In the genomic region with DNA sequence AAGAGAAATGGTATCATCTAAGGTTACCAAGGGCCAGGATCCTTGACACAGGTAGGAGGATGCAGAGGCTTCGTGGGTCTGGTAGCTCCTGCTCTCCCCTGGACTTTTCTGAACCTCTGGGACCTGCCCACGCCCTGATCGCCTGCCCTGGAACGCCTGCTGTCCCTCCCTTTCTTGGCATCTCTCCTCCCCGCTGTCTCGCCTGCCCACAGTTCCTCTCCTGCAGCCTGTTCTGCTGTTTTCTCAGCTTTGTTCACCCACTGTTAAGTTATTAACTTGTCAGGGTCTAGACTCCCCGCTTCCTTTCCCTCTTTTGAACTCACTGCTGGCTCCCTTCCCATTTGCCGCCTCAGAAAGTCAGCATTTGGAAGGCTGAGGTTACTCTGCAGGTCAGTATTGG, we compare ENCODE assay signal across 18 cellular contexts. TPM values are rescaled to one million over a fixed set of nuclear protein-coding genes. Genes with fewer than 3 reads are reported as not detected.
DNase-seq lines count a peak whose midpoint lies in the region; ATAC-seq, FAIRE-seq and TF ChIP-seq lines count a peak whose summit lies in the region.
"Had no signal": no experiment of that assay in that cellular context is flagged by ENCODE, and none has a peak within 500 bp of the region (broad histone marks: within the 10 kb centered on the region; RNA-seq: fewer than 3 reads in every experiment).

No MANE protein-coding gene starts in this region.

- intact Hi-C loops in MCF 10A (cut with micrococcal nuclease): no loop called here
- intact Hi-C loops in breast epithelium (cut with DNase I; ENCODE audit: low total_unique reads): no loop called here
- intact Hi-C loops in upper lobe of right lung (cut with DNase I): no loop called here

- H3K9me3 ChIP-seq in breast epithelium (no peaks in the 10 kb centered on the region), H1 (ENCODE audit: insufficient read depth in 2 of 2, low read depth in 1 of 2, low read length in 1 of 2) (no peaks in the 10 kb centered on the region), upper lobe of right lung (no peaks in the 10 kb centered on the region)

- FAIRE-seq in H1 (lab: Jason Lieb, UNC): no peak

- WGBS in H1 (ENCODE audit: extremely low coverage in 1 of 2, insufficient coverage in 1 of 2, insufficient read length in 1 of 2, insufficient replicate concordance in 2 of 2, low coverage in 1 of 2, low lambda C conversion rate in 2 of 2, missing lambda C conversion rate in 1 of 2), 2 experiments: 90% methylated on average over 8 of the region's 8 CpGs; no CpG with 5 or more reads in 1 of the 2 experiments

- no peak overlapping the region for H2BK12ac ChIP-seq in H1 (ENCODE audit: low read depth, low read length)

- TF ChIP-seq CTCF in MCF 10A (IDR thresholded peaks at IDR 0.05; ENCODE audit: unreplicated experiment) (no peak), breast epithelium (IDR thresholded peaks at IDR 0.05) (no peak), H1 (IDR thresholded peaks at IDR 0.05; ENCODE audit: control extremely low read depth in 1 of 3, insufficient read depth in 1 of 3, low read depth in 1 of 3, low read length in 3 of 3) (no peak), nephron (IDR thresholded peaks at IDR 0.05; ENCODE audit: unreplicated experiment in 3 of 3) (no peak), upper lobe of right lung (IDR thresholded peaks at IDR 0.05) (no peak), chondrocyte (IDR thresholded peaks at IDR 0.05) (no peak)

- H4K5ac ChIP-seq in H1 (ENCODE audit: insufficient read length, low read depth, low read length): no peak overlapping the region

- no peaks in the 10 kb centered on the region for H3K79me2 ChIP-seq in H1 (ENCODE audit: control insufficient read depth in 1 of 2, insufficient read depth in 2 of 2, low read length in 2 of 2)

- H4K8ac ChIP-seq in H1 (ENCODE audit: extremely low read depth, insufficient read depth, low read length): no peak overlapping the region

- H2AFZ ChIP-seq in H1 (ENCODE audit: low read length): no peak overlapping the region

- no peak overlapping the region for H3K4me3 ChIP-seq in breast epithelium
- no peak overlapping the region for H3K4me3 ChIP-seq in H1 (ENCODE audit: extremely low read depth in 1 of 4, insufficient read depth in 2 of 4, low read depth in 3 of 4, low read length in 4 of 4)
- H3K4me3 ChIP-seq in upper lobe of right lung: no peak overlapping the region

- H3K4ac ChIP-seq in H1 (replicated peaks; ENCODE audit: insufficient read length, low read depth, low read length): no peak overlapping the region

- no peak for TF ChIP-seq EP300 in H1 (IDR thresholded peaks at IDR 0.05; ENCODE audit: borderline replicate concordance in 1 of 2, low read depth in 2 of 2, low read length in 2 of 2)

- H3K18ac ChIP-seq in H1 (ENCODE audit: extremely low read depth, low read length): no peak overlapping the region

- no peak overlapping the region for H3K23ac ChIP-seq in H1 (ENCODE audit: insufficient read length)

- H2BK5ac ChIP-seq in H1 (ENCODE audit: low read depth, low read length): no peak overlapping the region

- no peak overlapping the region for H4K91ac ChIP-seq in H1 (replicated peaks; ENCODE audit: insufficient read length, low read length)

- H3K56ac ChIP-seq in H1 (replicated peaks; ENCODE audit: insufficient read length, low read depth, low read length): no peak overlapping the region

- H3K27ac Mint-ChIP-seq in MCF 10A (ENCODE audit: low read depth, unreplicated experiment): peak overlapping the region; percentile 1
- H3K27ac Mint-ChIP-seq in nephron: peak overlapping the region; percentile 73 to 94 (median 89)
- no peak overlapping the region for H3K27ac Mint-ChIP-seq in chondrocyte (ENCODE audit: unreplicated experiment)

- no peaks in the 10 kb centered on the region for H3K79me1 ChIP-seq in H1 (ENCODE audit: low read depth, low read length)

- ATAC-seq in upper lobe of right lung: peak; percentile 76

- DNase-seq in MCF 10A (ENCODE audit: unreplicated experiment): peak; percentile 4
- DNase-seq in breast epithelium (ENCODE audit: low spot score in 2 of 2): no peak
- no peak for DNase-seq in H1 (ENCODE audit: low read depth in 1 of 2, low spot score in 2 of 2)
- DNase-seq in upper lobe of right lung: no peak
- no peak for DNase-seq in chondrocyte (ENCODE audit: low spot score)
- DNase-seq in mucosa of gallbladder (ENCODE audit: low spot score): no peak
- DNase-seq in GDM1 (lab: John Stamatoyannopoulos, UW): no peak
- DNase-seq: activated CD4-positive, CD25-positive, alpha-beta regulatory T cell treated with anti-CD3 and anti-CD28 coated beads, Interleukin-2, amount 50 U/mL, for 72 hours; activated T-cell treated with anti-CD3 and anti-CD28 coated beads, Interleukin-2, amount 50 U/mL, for 1 hour; amniotic stem cell; effector CD4-positive, alpha-beta T cell; NCI-H1092 treated with DMSO at 0.1 percent for 48 hours; NCI-H345; stimulated activated naive CD4-positive, alpha-beta T cell; SW 1271 had no signal

- H3K9ac ChIP-seq in H1 (replicated peaks in 1 of 4; ENCODE audit: extremely low read depth in 1 of 4, low read depth in 3 of 4, low read length in 3 of 4): no peak overlapping the region; a peak in 1 of 7 replicates

- H3K9me3 Mint-ChIP-seq in MCF 10A (ENCODE audit: unreplicated experiment) (no peaks in the 10 kb centered on the region), nephron (no peaks in the 10 kb centered on the region), chondrocyte (ENCODE audit: low read depth) (no peaks in the 10 kb centered on the region)

- no TSS peak for BruUV-seq in MCF 10A (replicated peaks; lab: Mats Ljungman, UMichigan)

- peaks cover 19% of the 10 kb centered on the region for H3K4me1 Mint-ChIP-seq in MCF 10A (ENCODE audit: insufficient read depth, unreplicated experiment)
- peaks cover 75% of the 10 kb centered on the region for H3K4me1 Mint-ChIP-seq in nephron
- H3K4me1 Mint-ChIP-seq in chondrocyte (ENCODE audit: low read depth): peaks cover 36% of the 10 kb centered on the region

- H3K36me3 Mint-ChIP-seq in MCF 10A (ENCODE audit: insufficient read depth, unreplicated experiment) (no peaks in the 10 kb centered on the region), nephron (ENCODE audit: low read depth) (peaks cover 1% of the 10 kb centered on the region), chondrocyte (ENCODE audit: low read depth) (peaks cover 3% of the 10 kb centered on the region)

- 0 out of 2 replicates have a peak overlapping the region, but pooled peaks have one; percentile 61 for H2BK15ac ChIP-seq in H1 (ENCODE audit: low read length)

- CTCF ChIA-PET in MCF 10A (lab: Yijun Ruan, JAX): no interaction called here
- CTCF ChIA-PET in H1 (lab: Charles Lee; ENCODE audit: partially characterized antibody): interaction anchor here (0.9 to 1.6 kb wide), 5 partner anchors 11 to 151 kb away, joined by 3 to 4 read pairs (median 3); no protein-coding TSS in a partner anchor

- no peak overlapping the region for H3K14ac ChIP-seq in H1 (ENCODE audit: insufficient read length)

- no peak for TF ChIP-seq RAD21 in H1 (IDR thresholded peaks at IDR 0.05 in 1 of 2, conservative IDR thresholded peaks at IDR 0.05 in 1 of 2; ENCODE audit: low read depth in 2 of 2, low read length in 2 of 2)

- H4K20me1 ChIP-seq in H1 (replicated peaks in 1 of 2; ENCODE audit: control insufficient read depth in 1 of 2, insufficient read depth in 2 of 2, low read length in 2 of 2): no peaks in the 10 kb centered on the region

- H3K4me2 ChIP-seq in H1 (ENCODE audit: insufficient read depth in 1 of 2, low read depth in 2 of 2, low read length in 2 of 2): no peak overlapping the region

- H2BK120ac ChIP-seq in H1 (replicated peaks; ENCODE audit: low read depth, low read length): no peak overlapping the region

- H3K23me2 ChIP-seq in H1 (ENCODE audit: low read depth, low read length): no peaks in the 10 kb centered on the region

- POLR2A ChIA-PET in MCF 10A (lab: Yijun Ruan, JAX): no interaction called here
- POLR2A ChIA-PET in H1 (lab: Charles Lee; ENCODE audit: partially characterized antibody): interaction anchor here (1.3 to 1.9 kb wide), 3 partner anchors 10 to 42 kb away, joined by 4 to 8 read pairs (median 5); no protein-coding TSS in a partner anchor

- no peaks in the 10 kb centered on the region for H3K4me1 ChIP-seq in breast epithelium
- H3K4me1 ChIP-seq in H1 (replicated peaks in 1 of 4; ENCODE audit: control insufficient read depth in 3 of 4, insufficient read depth in 4 of 4, low read length in 3 of 4): peaks cover 0 to 5% (median 2%) of the 10 kb centered on the region in 4 experiments; a peak in 3 of 7 replicates
- H3K4me1 ChIP-seq in upper lobe of right lung: peaks cover 8% of the 10 kb centered on the region

- TF ChIP-seq POLR2A in breast epithelium (IDR thresholded peaks at IDR 0.05) (no peak), H1 (IDR thresholded peaks at IDR 0.05; ENCODE audit: control extremely low read depth in 1 of 2, low read depth in 2 of 2, low read length in 2 of 2) (no peak)

- no peak overlapping the region for H2AK5ac ChIP-seq in H1 (ENCODE audit: low read depth, low read length)

- no peaks in the 10 kb centered on the region for H3K27me3 ChIP-seq in breast epithelium
- H3K27me3 ChIP-seq in H1 (replicated peaks in 1 of 4; ENCODE audit: control insufficient read depth in 3 of 4, extremely low read depth in 1 of 4, insufficient read depth in 3 of 4, low read length in 3 of 4): no peaks in the 10 kb centered on the region
- H3K27me3 ChIP-seq in upper lobe of right lung: no peaks in the 10 kb centered on the region

- H3K36me3 ChIP-seq in breast epithelium (no peaks in the 10 kb centered on the region), H1 (ENCODE audit: control insufficient read depth in 2 of 4, insufficient read depth in 4 of 4, low read length in 3 of 4) (no peaks in the 10 kb centered on the region), upper lobe of right lung (no peaks in the 10 kb centered on the region)

- H3K4me3 Mint-ChIP-seq in MCF 10A (ENCODE audit: unreplicated experiment): no peak overlapping the region
- peak overlapping the region in 1 of 3 experiments; percentile 34 for H3K4me3 Mint-ChIP-seq in nephron
- no peak overlapping the region for H3K4me3 Mint-ChIP-seq in chondrocyte (ENCODE audit: unreplicated experiment)

- no peak overlapping the region for H2BK20ac ChIP-seq in H1 (ENCODE audit: low read length)

- H3K27ac ChIP-seq in breast epithelium: no peak overlapping the region
- H3K27ac ChIP-seq in H1 (ENCODE audit: low read depth, low read length): no peak overlapping the region
- H3K27ac ChIP-seq in upper lobe of right lung: no peak overlapping the region

- H3K27me3 Mint-ChIP-seq in MCF 10A (ENCODE audit: insufficient read depth, unreplicated experiment) (no peaks in the 10 kb centered on the region), nephron (ENCODE audit: low read depth) (peaks cover 10% of the 10 kb centered on the region), chondrocyte (ENCODE audit: low read depth) (no peaks in the 10 kb centered on the region)

RNA-seq across cellular contexts. Expression of gene SERP2, which starts 19.8 kb away (rescaled TPM):
- total RNA-seq in MCF 10A (2022) (not detected in 2 replicates), breast epithelium (1 to 10 TPM; 2.6 to 6.9 (median 6.4) TPM), upper lobe of right lung (2.8 TPM), chondrocyte (6.7 to 9.5 TPM (median 8.5 TPM) in 3 replicates), mucosa of gallbladder (3.7 TPM)
- 1.7 and 2.0 TPM in 2 replicates for total RNA-seq in H1 (2021; fragmentation: NEBNext Ultra II Directional; extraction: Animal tissue kit (Norgen Biotek cat#: 25700))
- 2.1 and 2.3 TPM in 2 replicates for polyA plus RNA-seq in H1 (2011; rRNA removed)
- 2.4 TPM for polyA plus RNA-seq in H1 (2011; cell fraction: cytosol; rRNA removed)
- polyA plus RNA-seq in H1 (2011; cell fraction: nucleus; rRNA removed): 2.1 TPM
- polyA plus RNA-seq in H1 (2012, experiment 1 of 2): 1.5 to 3.2 TPM (median 2.6 TPM) in 4 replicates
- polyA plus RNA-seq in H1 (2012, experiment 2 of 2): 3.5 TPM
- polyA plus RNA-seq in H1 (2013, experiment 1 of 2): 1.3 TPM
- 2.0 TPM for polyA plus RNA-seq in H1 (2013, experiment 2 of 2)
- polyA minus RNA-seq in H1 (2011; rRNA and poly(A)+ RNA removed): 0.54 and 2.7 TPM in 2 replicates
- polyA minus RNA-seq in H1 (2011; cell fraction: cytosol; rRNA and poly(A)+ RNA removed): 2.6 TPM
- 1.5 TPM for polyA minus RNA-seq in H1 (2011; cell fraction: nucleus; rRNA and poly(A)+ RNA removed)
- total RNA-seq: A172, OCI-LY7 had no signal
